In the genomic region with DNA sequence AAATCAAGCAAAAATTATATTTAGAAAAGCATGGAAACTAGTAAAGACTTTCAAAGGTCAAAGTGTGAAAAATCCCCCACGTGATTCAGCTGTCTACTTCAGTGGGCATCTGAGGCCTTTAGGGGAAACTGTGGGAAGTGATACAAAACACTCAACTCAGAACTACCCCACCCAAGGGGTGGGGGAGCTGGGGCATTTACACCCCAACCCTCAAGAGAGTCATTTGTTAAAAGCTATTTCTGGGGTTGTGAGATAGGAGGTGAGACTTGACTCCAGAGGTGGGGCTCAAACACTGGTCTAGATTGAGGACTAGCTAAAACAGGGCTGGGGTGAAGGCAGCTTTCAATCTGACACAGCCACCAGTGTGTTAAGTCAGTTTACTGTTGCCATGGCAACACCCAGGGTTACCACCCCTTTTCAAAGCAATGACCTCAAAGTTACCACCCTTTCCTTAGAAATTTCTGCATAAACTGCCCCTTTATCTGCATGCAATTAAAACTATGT, we compare ENCODE assay signal across 9 cellular contexts. TPM values are rescaled to one million over a fixed set of nuclear protein-coding genes. Genes with fewer than 3 reads are reported as not detected.
DNase-seq lines count a peak whose midpoint lies in the region; ATAC-seq, FAIRE-seq and TF ChIP-seq lines count a peak whose summit lies in the region.
"Had no signal": no experiment of that assay in that cellular context is flagged by ENCODE, and none has a peak within 500 bp of the region (broad histone marks: within the 10 kb centered on the region; RNA-seq: fewer than 3 reads in every experiment).

No MANE protein-coding gene starts in this region.

- peak; percentile 62 for ATAC-seq in GM19372 (IDR thresholded peaks at IDR 0.05; ENCODE audit: low read depth, unreplicated experiment)
- ATAC-seq in HG03520 (IDR thresholded peaks at IDR 0.05; ENCODE audit: unreplicated experiment) = peak; percentile 69
- no peak for ATAC-seq in SK-N-SH treated with all-trans-retinoic acid at 6 μM for 48 hours

- H3K27ac Mint-ChIP-seq in activated naive CD8-positive, alpha-beta T cell = peak overlapping the region; percentile 68
- H3K27ac Mint-ChIP-seq in glutamatergic neuron (ENCODE audit: unreplicated experiment) = no peak overlapping the region

- TF ChIP-seq POLR2A in H54 (IDR thresholded peaks at IDR 0.05; ENCODE audit: low read depth, low read length) = no peak

- no peaks in the 10 kb centered on the region for H3K36me3 Mint-ChIP-seq in activated naive CD8-positive, alpha-beta T cell
- H3K36me3 Mint-ChIP-seq in glutamatergic neuron (ENCODE audit: unreplicated experiment) = no peaks in the 10 kb centered on the region

- no peaks in the 10 kb centered on the region for H3K27me3 Mint-ChIP-seq in activated naive CD8-positive, alpha-beta T cell
- no peaks in the 10 kb centered on the region for H3K27me3 Mint-ChIP-seq in glutamatergic neuron (ENCODE audit: unreplicated experiment)

- FAIRE-seq in H54 (lab: Jason Lieb, UNC) = no peak

- peak; percentile 15 for DNase-seq in CD1c-positive myeloid dendritic cell (ENCODE audit: extremely low spot score)
- no peak for DNase-seq in H54 (ENCODE audit: insufficient read length, low spot score)
- no peak for DNase-seq in occipital lobe (lab: John Stamatoyannopoulos, UW)
- DNase-seq in glutamatergic neuron = no peak

- no peak for TF ChIP-seq CTCF in glutamatergic neuron (IDR thresholded peaks at IDR 0.05; ENCODE audit: partially characterized antibody, unreplicated experiment)

- peaks cover 36% of the 10 kb centered on the region for H3K4me1 Mint-ChIP-seq in activated naive CD8-positive, alpha-beta T cell (ENCODE audit: low read depth)
- peaks cover 2% of the 10 kb centered on the region for H3K4me1 Mint-ChIP-seq in glutamatergic neuron (ENCODE audit: low read depth, unreplicated experiment)

- H3K9me3 Mint-ChIP-seq in activated naive CD8-positive, alpha-beta T cell (ENCODE audit: low read depth) = no peaks in the 10 kb centered on the region
- no peaks in the 10 kb centered on the region for H3K9me3 Mint-ChIP-seq in glutamatergic neuron (ENCODE audit: unreplicated experiment)

- no peak overlapping the region for H3K4me3 Mint-ChIP-seq in activated naive CD8-positive, alpha-beta T cell
- H3K4me3 Mint-ChIP-seq in glutamatergic neuron (ENCODE audit: unreplicated experiment) = no peak overlapping the region

TF ChIP-seq in SK-N-SH treated with all-trans-retinoic acid at 6 μM for 48 hours, 23 proteins besides CTCF, POLR2A, EP300 and RAD21:
- TF ChIP-seq, protein P1, sequence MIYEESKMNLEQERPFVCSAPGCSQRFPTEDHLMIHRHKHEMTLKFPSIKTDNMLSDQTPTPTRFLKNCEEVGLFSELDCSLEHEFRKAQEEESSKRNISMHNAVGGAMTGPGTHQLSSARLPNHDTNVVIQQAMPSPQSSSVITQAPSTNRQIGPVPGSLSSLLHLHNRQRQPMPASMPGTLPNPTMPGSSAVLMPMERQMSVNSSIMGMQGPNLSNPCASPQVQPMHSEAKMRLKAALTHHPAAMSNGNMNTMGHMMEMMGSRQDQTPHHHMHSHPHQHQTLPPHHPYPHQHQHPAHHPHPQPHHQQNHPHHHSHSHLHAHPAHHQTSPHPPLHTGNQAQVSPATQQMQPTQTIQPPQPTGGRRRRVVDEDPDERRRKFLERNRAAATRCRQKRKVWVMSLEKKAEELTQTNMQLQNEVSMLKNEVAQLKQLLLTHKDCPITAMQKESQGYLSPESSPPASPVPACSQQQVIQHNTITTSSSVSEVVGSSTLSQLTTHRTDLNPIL (CRISPR knock-in tag; IDR thresholded peaks at IDR 0.05; ENCODE audit: low read depth) = no peak
- TF ChIP-seq ZC3H10 (CRISPR knock-in tag; IDR thresholded peaks at IDR 0.05) (no peak), CSDC2 (CRISPR knock-in tag; IDR thresholded peaks at IDR 0.05) (no peak), ZNF565 (CRISPR knock-in tag; conservative IDR thresholded peaks at IDR 0.05; ENCODE audit: low read depth) (no peak), ZFP30 (CRISPR knock-in tag; IDR thresholded peaks at IDR 0.05) (no peak), TCF4 (CRISPR knock-in tag; IDR thresholded peaks at IDR 0.05; ENCODE audit: borderline replicate concordance) (no peak), TOX (CRISPR knock-in tag; IDR thresholded peaks at IDR 0.05; ENCODE audit: borderline replicate concordance) (no peak)

RNA-seq across cellular contexts. Expression of a gene that starts 9.8 kb away (rescaled TPM):
- total RNA-seq in occipital lobe = not detected
- not detected for total RNA-seq in glutamatergic neuron (ENCODE audit: unreplicated experiment)
- total RNA-seq: Daoy had no signal
